ENCODE assay signal across 8 cellular contexts in the genomic region with DNA sequence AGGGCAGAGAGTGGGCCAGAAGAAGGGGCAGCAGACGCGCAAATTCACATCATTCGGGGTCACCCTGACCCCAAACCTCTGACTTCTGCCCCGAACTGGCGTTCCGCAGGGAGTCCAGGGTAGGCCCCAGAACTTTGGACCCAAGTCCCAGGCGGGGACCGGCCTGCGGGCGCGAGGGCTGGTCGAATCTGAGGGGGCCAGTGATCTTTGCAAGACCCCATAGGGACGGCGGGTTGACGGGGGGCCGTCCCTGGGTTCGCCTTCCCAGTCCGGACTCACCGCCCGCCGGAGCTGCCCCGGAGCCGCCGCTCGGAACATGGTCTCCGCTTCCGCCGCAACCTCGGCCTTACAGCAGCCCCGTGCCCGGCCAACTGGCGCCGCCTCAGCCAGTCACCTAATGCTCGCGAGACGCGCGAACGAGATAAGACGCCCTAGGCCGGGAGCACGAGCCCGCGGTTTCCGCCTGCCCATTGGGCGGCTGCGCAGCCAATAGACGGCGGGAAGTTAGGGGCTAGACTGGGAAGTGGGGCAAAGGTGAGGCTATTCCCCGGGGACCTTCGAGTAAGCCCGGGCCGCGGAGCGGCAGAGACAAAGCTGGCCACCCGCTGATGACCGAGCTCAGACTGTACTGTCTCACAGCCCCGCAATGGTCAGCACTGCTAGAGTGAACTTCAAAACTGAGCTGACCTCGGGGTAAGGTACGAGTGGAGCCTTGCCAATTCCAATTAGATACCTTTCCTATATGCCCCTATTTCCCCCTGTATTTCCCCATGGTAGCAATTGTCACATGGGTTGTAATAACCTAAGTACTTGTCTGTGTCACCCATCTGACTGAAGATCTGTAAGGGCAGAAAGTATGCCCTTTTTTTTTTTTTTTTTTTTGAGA. TPM values are rescaled to one million over a fixed set of nuclear protein-coding genes. Genes with fewer than 3 reads are reported as not detected.
DNase-seq lines count a peak whose midpoint lies in the region; ATAC-seq lines count a peak whose summit lies in the region.

ETFA (minus strand) TSS at position 399 of the 886 bp plus-strand sequence; CDS start at position 318, 81 bp downstream.

- peak within 1 kb of the TSS; percentile 90 to 99 (median 95) for H3K27ac ChIP-seq in BLaER1 treated with 17β-estradiol and CSF1 and Interleukin-3, amounts not matched to agents 10 nM and 100 nM

- H3K9me3 Mint-ChIP-seq in activated CD4-positive, alpha-beta T cell treated with anti-CD3 and anti-CD28 coated beads, Interleukin-2, amount 10 ng/mL, durations not matched to agents 24 days and 14 days: no peaks in the 10 kb centered on the region

- H3K36me3 Mint-ChIP-seq in activated CD4-positive, alpha-beta T cell treated with anti-CD3 and anti-CD28 coated beads, Interleukin-2, amount 10 ng/mL, durations not matched to agents 24 days and 14 days (ENCODE audit: low read depth): peaks cover 16% of the 10 kb centered on the region

- H3K9me3 ChIP-seq in BLaER1 treated with 17β-estradiol and CSF1 and Interleukin-3, amounts not matched to agents 10 nM and 100 nM (replicated peaks in 1 of 11): 0 out of 22 replicates have a peak, but pooled peaks cover 0 to 2% (median 0%) of the 10 kb centered on the region in 11 experiments

- H3K4me1 ChIP-seq in BLaER1 treated with 17β-estradiol and CSF1 and Interleukin-3, amounts not matched to agents 10 nM and 100 nM: peaks cover 12 to 34% (median 18%) of the 10 kb centered on the region in 10 experiments

- peak within 1 kb of the TSS; percentile 95 to 99 (median 96) for H3K9ac ChIP-seq in BLaER1 treated with 17β-estradiol and CSF1 and Interleukin-3, amounts not matched to agents 10 nM and 100 nM

- peak within 1 kb of the TSS; percentile 90 for H3K4me3 Mint-ChIP-seq in activated CD4-positive, alpha-beta T cell treated with anti-CD3 and anti-CD28 coated beads, Interleukin-2, amount 10 ng/mL, durations not matched to agents 24 days and 14 days

- peaks cover 22% of the 10 kb centered on the region for H3K4me1 Mint-ChIP-seq in activated CD4-positive, alpha-beta T cell treated with anti-CD3 and anti-CD28 coated beads, Interleukin-2, amount 10 ng/mL, durations not matched to agents 24 days and 14 days

- peak; percentile 90 to 99 for DNase-seq in NCI-H526 (lab: John Stamatoyannopoulos, UW)
- peak; percentile 97 for DNase-seq in activated CD4-positive, alpha-beta T cell treated with anti-CD3 and anti-CD28 coated beads, Interleukin-2, amount 10 ng/mL, durations not matched to agents 24 days and 14 days
- peak; percentile 97 for DNase-seq in dedifferentiated amniotic fluid mesenchymal stem cell (ENCODE audit: extremely low spot score)
- peak; percentile 99 for DNase-seq in left lobe of liver (ENCODE audit: low spot score)
- peak; percentile 91 to 97 for DNase-seq in stimulated activated CD4-positive, alpha-beta T cell treated with anti-CD3 and anti-CD28 coated beads, Interleukin-2, amount 100 ng/mL, for 24 hours

- ATAC-seq in GM19328 (IDR thresholded peaks at IDR 0.05; ENCODE audit: unreplicated experiment) (peak; percentile 97), HG03469 (IDR thresholded peaks at IDR 0.05; ENCODE audit: unreplicated experiment) (peak; percentile 93), left lobe of liver (peak; percentile 90)

- peak within 1 kb of the TSS; percentile 86 for H3K27ac Mint-ChIP-seq in activated CD4-positive, alpha-beta T cell treated with anti-CD3 and anti-CD28 coated beads, Interleukin-2, amount 10 ng/mL, durations not matched to agents 24 days and 14 days

- peak within 1 kb of the TSS; percentile 79 to 93 (median 87) for H3K4me2 ChIP-seq in BLaER1 treated with 17β-estradiol and CSF1 and Interleukin-3, amounts not matched to agents 10 nM and 100 nM

- no peaks in the 10 kb centered on the region for H3K27me3 ChIP-seq in BLaER1 treated with 17β-estradiol and CSF1 and Interleukin-3, amounts not matched to agents 10 nM and 100 nM

- H3K4me3 ChIP-seq in BLaER1 treated with 17β-estradiol and CSF1 and Interleukin-3, amounts not matched to agents 10 nM and 100 nM: peak within 1 kb of the TSS; percentile 79 to 93 (median 87)

- H3K27me3 Mint-ChIP-seq in activated CD4-positive, alpha-beta T cell treated with anti-CD3 and anti-CD28 coated beads, Interleukin-2, amount 10 ng/mL, durations not matched to agents 24 days and 14 days: peaks cover 2% of the 10 kb centered on the region

- intact Hi-C loops in activated CD4-positive, alpha-beta T cell treated with anti-CD3 and anti-CD28 coated beads, Interleukin-2, amount 10 ng/mL, durations not matched to agents 24 days and 14 days (cut with micrococcal nuclease): loop anchor here (2.0 kb wide), 2 partner anchors 25 kb away; partner anchors contain the start of gene ISL2

- peaks cover 15 to 41% (median 36%) of the 10 kb centered on the region in 11 experiments; a peak in 18 of 22 replicates for H4K20me1 ChIP-seq in BLaER1 treated with 17β-estradiol and CSF1 and Interleukin-3, amounts not matched to agents 10 nM and 100 nM

- H3K36me3 ChIP-seq in BLaER1 treated with 17β-estradiol and CSF1 and Interleukin-3, amounts not matched to agents 10 nM and 100 nM: peaks cover 0 to 30% (median 18%) of the 10 kb centered on the region in 11 experiments; a peak in 16 of 22 replicates

RNA-seq across cellular contexts. Expression of gene ETFA, which starts in this region (rescaled TPM):
- total RNA-seq in activated CD4-positive, alpha-beta T cell treated with anti-CD3 and anti-CD28 coated beads, Interleukin-2, amount 10 ng/mL, durations not matched to agents 24 days and 14 days: 144 and 146 TPM in 2 replicates
- total RNA-seq in left lobe of liver: 291 TPM

Comparison
In these comparisons a context has a peak if more than half of its experiments do, and no peak if none do; other contexts are left out.
1. Peak in every context shown above with its lines: DNase-seq, ATAC-seq, H3K4me3 ChIP-seq and H3K27ac ChIP-seq.